Comparison of ENCODE assay signal across 2 cellular contexts in the genomic region with DNA sequence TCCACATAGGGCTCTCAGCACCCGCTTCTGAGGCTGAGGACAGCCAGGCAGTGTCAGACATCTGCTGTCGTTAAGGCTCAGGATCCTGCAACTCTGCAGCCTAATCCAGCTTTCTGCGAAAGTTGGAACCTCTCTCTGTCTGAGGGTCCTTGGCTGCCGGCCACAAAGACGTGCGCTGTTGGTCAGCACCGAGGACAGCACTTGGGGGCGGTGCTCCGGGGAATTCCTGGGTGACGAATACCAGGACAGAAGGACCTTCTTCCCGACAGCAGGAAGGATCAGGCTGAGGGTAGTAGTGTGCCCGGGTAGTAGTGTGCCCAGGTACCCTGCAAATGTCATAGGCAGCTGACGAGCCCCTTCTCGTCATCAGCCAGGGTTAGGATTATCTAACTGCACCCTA.
TF ChIP-seq lines count a peak whose summit lies in the region.

No MANE protein-coding gene starts in this region.

TF ChIP-seq in HCT116, 20 proteins besides CTCF, POLR2A, EP300 and RAD21:
- TF ChIP-seq, protein P1, sequence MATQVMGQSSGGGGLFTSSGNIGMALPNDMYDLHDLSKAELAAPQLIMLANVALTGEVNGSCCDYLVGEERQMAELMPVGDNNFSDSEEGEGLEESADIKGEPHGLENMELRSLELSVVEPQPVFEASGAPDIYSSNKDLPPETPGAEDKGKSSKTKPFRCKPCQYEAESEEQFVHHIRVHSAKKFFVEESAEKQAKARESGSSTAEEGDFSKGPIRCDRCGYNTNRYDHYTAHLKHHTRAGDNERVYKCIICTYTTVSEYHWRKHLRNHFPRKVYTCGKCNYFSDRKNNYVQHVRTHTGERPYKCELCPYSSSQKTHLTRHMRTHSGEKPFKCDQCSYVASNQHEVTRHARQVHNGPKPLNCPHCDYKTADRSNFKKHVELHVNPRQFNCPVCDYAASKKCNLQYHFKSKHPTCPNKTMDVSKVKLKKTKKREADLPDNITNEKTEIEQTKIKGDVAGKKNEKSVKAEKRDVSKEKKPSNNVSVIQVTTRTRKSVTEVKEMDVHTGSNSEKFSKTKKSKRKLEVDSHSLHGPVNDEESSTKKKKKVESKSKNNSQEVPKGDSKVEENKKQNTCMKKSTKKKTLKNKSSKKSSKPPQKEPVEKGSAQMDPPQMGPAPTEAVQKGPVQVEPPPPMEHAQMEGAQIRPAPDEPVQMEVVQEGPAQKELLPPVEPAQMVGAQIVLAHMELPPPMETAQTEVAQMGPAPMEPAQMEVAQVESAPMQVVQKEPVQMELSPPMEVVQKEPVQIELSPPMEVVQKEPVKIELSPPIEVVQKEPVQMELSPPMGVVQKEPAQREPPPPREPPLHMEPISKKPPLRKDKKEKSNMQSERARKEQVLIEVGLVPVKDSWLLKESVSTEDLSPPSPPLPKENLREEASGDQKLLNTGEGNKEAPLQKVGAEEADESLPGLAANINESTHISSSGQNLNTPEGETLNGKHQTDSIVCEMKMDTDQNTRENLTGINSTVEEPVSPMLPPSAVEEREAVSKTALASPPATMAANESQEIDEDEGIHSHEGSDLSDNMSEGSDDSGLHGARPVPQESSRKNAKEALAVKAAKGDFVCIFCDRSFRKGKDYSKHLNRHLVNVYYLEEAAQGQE (IDR thresholded peaks at IDR 0.05; ENCODE audit: low read depth) = peak; percentile 89
- TF ChIP-seq EZH2 (IDR thresholded peaks at IDR 0.05) = no peak
TF ChIP-seq in HCT116: peak in this region for 1.

TF ChIP-seq in K562, 482 proteins besides CTCF, POLR2A, EP300 and RAD21 (continues in another document):
- TF ChIP-seq RBM34 (IDR thresholded peaks at IDR 0.05; ENCODE audit: borderline replicate concordance, insufficient read depth, low read length) = no peak
- TF ChIP-seq, protein P2, sequence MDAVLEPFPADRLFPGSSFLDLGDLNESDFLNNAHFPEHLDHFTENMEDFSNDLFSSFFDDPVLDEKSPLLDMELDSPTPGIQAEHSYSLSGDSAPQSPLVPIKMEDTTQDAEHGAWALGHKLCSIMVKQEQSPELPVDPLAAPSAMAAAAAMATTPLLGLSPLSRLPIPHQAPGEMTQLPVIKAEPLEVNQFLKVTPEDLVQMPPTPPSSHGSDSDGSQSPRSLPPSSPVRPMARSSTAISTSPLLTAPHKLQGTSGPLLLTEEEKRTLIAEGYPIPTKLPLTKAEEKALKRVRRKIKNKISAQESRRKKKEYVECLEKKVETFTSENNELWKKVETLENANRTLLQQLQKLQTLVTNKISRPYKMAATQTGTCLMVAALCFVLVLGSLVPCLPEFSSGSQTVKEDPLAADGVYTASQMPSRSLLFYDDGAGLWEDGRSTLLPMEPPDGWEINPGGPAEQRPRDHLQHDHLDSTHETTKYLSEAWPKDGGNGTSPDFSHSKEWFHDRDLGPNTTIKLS (IDR thresholded peaks at IDR 0.05; ENCODE audit: borderline replicate concordance, low read depth) = no peak
- TF ChIP-seq, protein P3, sequence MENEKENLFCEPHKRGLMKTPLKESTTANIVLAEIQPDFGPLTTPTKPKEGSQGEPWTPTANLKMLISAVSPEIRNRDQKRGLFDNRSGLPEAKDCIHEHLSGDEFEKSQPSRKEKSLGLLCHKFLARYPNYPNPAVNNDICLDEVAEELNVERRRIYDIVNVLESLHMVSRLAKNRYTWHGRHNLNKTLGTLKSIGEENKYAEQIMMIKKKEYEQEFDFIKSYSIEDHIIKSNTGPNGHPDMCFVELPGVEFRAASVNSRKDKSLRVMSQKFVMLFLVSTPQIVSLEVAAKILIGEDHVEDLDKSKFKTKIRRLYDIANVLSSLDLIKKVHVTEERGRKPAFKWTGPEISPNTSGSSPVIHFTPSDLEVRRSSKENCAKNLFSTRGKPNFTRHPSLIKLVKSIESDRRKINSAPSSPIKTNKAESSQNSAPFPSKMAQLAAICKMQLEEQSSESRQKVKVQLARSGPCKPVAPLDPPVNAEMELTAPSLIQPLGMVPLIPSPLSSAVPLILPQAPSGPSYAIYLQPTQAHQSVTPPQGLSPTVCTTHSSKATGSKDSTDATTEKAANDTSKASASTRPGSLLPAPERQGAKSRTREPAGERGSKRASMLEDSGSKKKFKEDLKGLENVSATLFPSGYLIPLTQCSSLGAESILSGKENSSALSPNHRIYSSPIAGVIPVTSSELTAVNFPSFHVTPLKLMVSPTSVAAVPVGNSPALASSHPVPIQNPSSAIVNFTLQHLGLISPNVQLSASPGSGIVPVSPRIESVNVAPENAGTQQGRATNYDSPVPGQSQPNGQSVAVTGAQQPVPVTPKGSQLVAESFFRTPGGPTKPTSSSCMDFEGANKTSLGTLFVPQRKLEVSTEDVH (IDR thresholded peaks at IDR 0.05; ENCODE audit: low read depth, partially characterized antibody) = no peak
- no peak for TF ChIP-seq NR1H2 (CRISPR knock-in tag; IDR thresholded peaks at IDR 0.05)
- TF ChIP-seq CTBP1 (IDR thresholded peaks at IDR 0.05; ENCODE audit: borderline replicate concordance) = no peak
- peak; percentile 40; the same call in 1 of the 2 replicates for TF ChIP-seq DMBX1 (CRISPR knock-in tag; IDR thresholded peaks at IDR 0.05; ENCODE audit: borderline replicate concordance)
- 0 out of 2 replicates have a peak, but pooled peaks have one; percentile 52 for TF ChIP-seq KLF13 (tag; IDR thresholded peaks at IDR 0.05; ENCODE audit: borderline replicate concordance, low read depth)
- 0 out of 4 replicates have a peak, but pooled peaks of 1 of the 2 experiments have one; percentile 27 for TF ChIP-seq RCOR1 (IDR thresholded peaks at IDR 0.05; ENCODE audit: borderline replicate concordance in 1 of 2, low read depth in 2 of 2, low read length in 2 of 2)
- TF ChIP-seq TEAD1 (CRISPR knock-in tag; IDR thresholded peaks at IDR 0.05) = peak; percentile 39 to 75; a peak in 1 of 4 replicates
- TF ChIP-seq, protein P4, sequence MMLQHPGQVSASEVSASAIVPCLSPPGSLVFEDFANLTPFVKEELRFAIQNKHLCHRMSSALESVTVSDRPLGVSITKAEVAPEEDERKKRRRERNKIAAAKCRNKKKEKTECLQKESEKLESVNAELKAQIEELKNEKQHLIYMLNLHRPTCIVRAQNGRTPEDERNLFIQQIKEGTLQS (IDR thresholded peaks at IDR 0.05) = no peak
- TF ChIP-seq, protein P4 (CRISPR knock-in tag; conservative IDR thresholded peaks at IDR 0.05) = no peak
- TF ChIP-seq, protein P5, sequence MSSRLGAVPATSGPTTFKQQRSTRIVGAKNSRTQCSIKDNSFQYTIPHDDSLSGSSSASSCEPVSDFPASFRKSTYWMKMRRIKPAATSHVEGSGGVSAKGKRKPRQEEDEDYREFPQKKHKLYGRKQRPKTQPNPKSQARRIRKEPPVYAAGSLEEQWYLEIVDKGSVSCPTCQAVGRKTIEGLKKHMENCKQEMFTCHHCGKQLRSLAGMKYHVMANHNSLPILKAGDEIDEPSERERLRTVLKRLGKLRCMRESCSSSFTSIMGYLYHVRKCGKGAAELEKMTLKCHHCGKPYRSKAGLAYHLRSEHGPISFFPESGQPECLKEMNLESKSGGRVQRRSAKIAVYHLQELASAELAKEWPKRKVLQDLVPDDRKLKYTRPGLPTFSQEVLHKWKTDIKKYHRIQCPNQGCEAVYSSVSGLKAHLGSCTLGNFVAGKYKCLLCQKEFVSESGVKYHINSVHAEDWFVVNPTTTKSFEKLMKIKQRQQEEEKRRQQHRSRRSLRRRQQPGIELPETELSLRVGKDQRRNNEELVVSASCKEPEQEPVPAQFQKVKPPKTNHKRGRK (tag; IDR thresholded peaks at IDR 0.05) = no peak
- no peak for TF ChIP-seq RFX7 (CRISPR knock-in tag; IDR thresholded peaks at IDR 0.05)
- TF ChIP-seq ZNF224 (CRISPR knock-in tag; IDR thresholded peaks at IDR 0.05) = no peak
- no peak for TF ChIP-seq FOXJ3 (CRISPR knock-in tag; IDR thresholded peaks at IDR 0.05)
- TF ChIP-seq, protein P6, sequence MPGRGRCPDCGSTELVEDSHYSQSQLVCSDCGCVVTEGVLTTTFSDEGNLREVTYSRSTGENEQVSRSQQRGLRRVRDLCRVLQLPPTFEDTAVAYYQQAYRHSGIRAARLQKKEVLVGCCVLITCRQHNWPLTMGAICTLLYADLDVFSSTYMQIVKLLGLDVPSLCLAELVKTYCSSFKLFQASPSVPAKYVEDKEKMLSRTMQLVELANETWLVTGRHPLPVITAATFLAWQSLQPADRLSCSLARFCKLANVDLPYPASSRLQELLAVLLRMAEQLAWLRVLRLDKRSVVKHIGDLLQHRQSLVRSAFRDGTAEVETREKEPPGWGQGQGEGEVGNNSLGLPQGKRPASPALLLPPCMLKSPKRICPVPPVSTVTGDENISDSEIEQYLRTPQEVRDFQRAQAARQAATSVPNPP (IDR thresholded peaks at IDR 0.05; ENCODE audit: borderline replicate concordance, insufficient read depth, insufficient read length) = no peak
- TF ChIP-seq, protein P7, sequence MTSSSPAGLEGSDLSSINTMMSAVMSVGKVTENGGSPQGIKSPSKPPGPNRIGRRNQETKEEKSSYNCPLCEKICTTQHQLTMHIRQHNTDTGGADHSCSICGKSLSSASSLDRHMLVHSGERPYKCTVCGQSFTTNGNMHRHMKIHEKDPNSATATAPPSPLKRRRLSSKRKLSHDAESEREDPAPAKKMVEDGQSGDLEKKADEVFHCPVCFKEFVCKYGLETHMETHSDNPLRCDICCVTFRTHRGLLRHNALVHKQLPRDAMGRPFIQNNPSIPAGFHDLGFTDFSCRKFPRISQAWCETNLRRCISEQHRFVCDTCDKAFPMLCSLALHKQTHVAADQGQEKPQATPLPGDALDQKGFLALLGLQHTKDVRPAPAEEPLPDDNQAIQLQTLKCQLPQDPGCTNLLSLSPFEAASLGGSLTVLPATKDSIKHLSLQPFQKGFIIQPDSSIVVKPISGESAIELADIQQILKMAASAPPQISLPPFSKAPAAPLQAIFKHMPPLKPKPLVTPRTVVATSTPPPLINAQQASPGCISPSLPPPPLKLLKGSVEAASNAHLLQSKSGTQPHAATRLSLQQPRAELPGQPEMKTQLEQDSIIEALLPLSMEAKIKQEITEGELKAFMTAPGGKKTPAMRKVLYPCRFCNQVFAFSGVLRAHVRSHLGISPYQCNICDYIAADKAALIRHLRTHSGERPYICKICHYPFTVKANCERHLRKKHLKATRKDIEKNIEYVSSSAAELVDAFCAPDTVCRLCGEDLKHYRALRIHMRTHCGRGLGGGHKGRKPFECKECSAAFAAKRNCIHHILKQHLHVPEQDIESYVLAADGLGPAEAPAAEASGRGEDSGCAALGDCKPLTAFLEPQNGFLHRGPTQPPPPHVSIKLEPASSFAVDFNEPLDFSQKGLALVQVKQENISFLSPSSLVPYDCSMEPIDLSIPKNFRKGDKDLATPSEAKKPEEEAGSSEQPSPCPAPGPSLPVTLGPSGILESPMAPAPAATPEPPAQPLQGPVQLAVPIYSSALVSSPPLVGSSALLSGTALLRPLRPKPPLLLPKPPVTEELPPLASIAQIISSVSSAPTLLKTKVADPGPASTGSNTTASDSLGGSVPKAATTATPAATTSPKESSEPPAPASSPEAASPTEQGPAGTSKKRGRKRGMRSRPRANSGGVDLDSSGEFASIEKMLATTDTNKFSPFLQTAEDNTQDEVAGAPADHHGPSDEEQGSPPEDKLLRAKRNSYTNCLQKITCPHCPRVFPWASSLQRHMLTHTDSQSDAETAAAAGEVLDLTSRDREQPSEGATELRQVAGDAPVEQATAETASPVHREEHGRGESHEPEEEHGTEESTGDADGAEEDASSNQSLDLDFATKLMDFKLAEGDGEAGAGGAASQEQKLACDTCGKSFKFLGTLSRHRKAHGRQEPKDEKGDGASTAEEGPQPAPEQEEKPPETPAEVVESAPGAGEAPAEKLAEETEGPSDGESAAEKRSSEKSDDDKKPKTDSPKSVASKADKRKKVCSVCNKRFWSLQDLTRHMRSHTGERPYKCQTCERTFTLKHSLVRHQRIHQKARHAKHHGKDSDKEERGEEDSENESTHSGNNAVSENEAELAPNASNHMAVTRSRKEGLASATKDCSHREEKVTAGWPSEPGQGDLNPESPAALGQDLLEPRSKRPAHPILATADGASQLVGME (CRISPR knock-in tag; IDR thresholded peaks at IDR 0.05) = no peak
- TF ChIP-seq FOXK1 (CRISPR knock-in tag; IDR thresholded peaks at IDR 0.05; ENCODE audit: borderline replicate concordance) = no peak
- TF ChIP-seq, protein P8, sequence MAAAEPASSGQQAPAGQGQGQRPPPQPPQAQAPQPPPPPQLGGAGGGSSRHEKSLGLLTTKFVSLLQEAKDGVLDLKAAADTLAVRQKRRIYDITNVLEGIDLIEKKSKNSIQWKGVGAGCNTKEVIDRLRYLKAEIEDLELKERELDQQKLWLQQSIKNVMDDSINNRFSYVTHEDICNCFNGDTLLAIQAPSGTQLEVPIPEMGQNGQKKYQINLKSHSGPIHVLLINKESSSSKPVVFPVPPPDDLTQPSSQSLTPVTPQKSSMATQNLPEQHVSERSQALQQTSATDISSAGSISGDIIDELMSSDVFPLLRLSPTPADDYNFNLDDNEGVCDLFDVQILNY (CRISPR knock-in tag; IDR thresholded peaks at IDR 0.05) = no peak
- no peak for TF ChIP-seq TSC22D4 (tag; IDR thresholded peaks at IDR 0.05)
- no peak for TF ChIP-seq ZNF354B (CRISPR knock-in tag; IDR thresholded peaks at IDR 0.05)
- no peak for TF ChIP-seq ZBED1 (IDR thresholded peaks at IDR 0.05)
- no peak for TF ChIP-seq NCOR1 (IDR thresholded peaks at IDR 0.05)
- no peak for TF ChIP-seq NR3C1 (CRISPR knock-in tag; IDR thresholded peaks at IDR 0.05)
- TF ChIP-seq NCOA1 (IDR thresholded peaks at IDR 0.05; ENCODE audit: low read depth) = 0 out of 2 replicates have a peak, but pooled peaks have one; percentile 17
- TF ChIP-seq CREM (IDR thresholded peaks at IDR 0.05; ENCODE audit: low read depth) = 0 out of 2 replicates have a peak, but pooled peaks have one; percentile 29
- no peak for TF ChIP-seq IFI16 (CRISPR knock-in tag; IDR thresholded peaks at IDR 0.05)
